Comparison of ENCODE assay signal across 8 cellular contexts in genomic region chr11:62025429-62026105, GRCh38. TPM values are rescaled to one million over a fixed set of nuclear protein-coding genes. Genes with fewer than 3 reads are reported as not detected.
DNase-seq lines count a peak whose midpoint lies in the region; ATAC-seq and TF ChIP-seq lines count a peak whose summit lies in the region.

No MANE protein-coding gene starts in this region.

- no peak overlapping the region for H3K56ac ChIP-seq in mesendoderm (ENCODE audit: low read length)

- H3K4me3 Mint-ChIP-seq in chondrocyte (ENCODE audit: unreplicated experiment) = no peak overlapping the region
- H3K4me3 Mint-ChIP-seq in glutamatergic neuron (ENCODE audit: unreplicated experiment) = no peak overlapping the region

- no peak overlapping the region for H3K23ac ChIP-seq in mesendoderm (ENCODE audit: low read length)

- no peaks in the 10 kb centered on the region for H3K27me3 Mint-ChIP-seq in chondrocyte (ENCODE audit: low read depth)
- H3K27me3 Mint-ChIP-seq in glutamatergic neuron (ENCODE audit: unreplicated experiment) = no peaks in the 10 kb centered on the region

- H3K36me3 Mint-ChIP-seq in chondrocyte (ENCODE audit: low read depth) (peaks cover 5% of the 10 kb centered on the region), glutamatergic neuron (ENCODE audit: unreplicated experiment) (peaks cover 5% of the 10 kb centered on the region)

- no peak overlapping the region for H2BK15ac ChIP-seq in mesendoderm (replicated peaks; ENCODE audit: low read depth)

- no peak overlapping the region for H3K18ac ChIP-seq in mesendoderm (ENCODE audit: low read length)

- H3K36me3 ChIP-seq in mesendoderm (ENCODE audit: control insufficient read depth, insufficient read depth, low read length) = no peaks in the 10 kb centered on the region

- H3K79me2 ChIP-seq in mesendoderm (ENCODE audit: control insufficient read depth, insufficient read depth, low read length) = no peaks in the 10 kb centered on the region

- H4K8ac ChIP-seq in mesendoderm (ENCODE audit: low read depth, low read length) = no peak overlapping the region

- no peak overlapping the region for H2BK120ac ChIP-seq in mesendoderm (ENCODE audit: low read depth, low read length)

- H3K79me1 ChIP-seq in mesendoderm (ENCODE audit: low read length) = no peaks in the 10 kb centered on the region

- no peak overlapping the region for H2AK5ac ChIP-seq in mesendoderm (ENCODE audit: low read length)

- no peak overlapping the region for H3K4me3 ChIP-seq in mesendoderm (ENCODE audit: low read length)

- H3K4me2 ChIP-seq in mesendoderm (ENCODE audit: low read length) = no peak overlapping the region

- peaks cover 12% of the 10 kb centered on the region for H3K4me1 Mint-ChIP-seq in chondrocyte (ENCODE audit: low read depth)
- no peaks in the 10 kb centered on the region for H3K4me1 Mint-ChIP-seq in glutamatergic neuron (ENCODE audit: low read depth, unreplicated experiment)

- H3K27ac Mint-ChIP-seq in chondrocyte (ENCODE audit: unreplicated experiment) = peak overlapping the region; percentile 91
- H3K27ac Mint-ChIP-seq in glutamatergic neuron (ENCODE audit: unreplicated experiment) = no peak overlapping the region

- WGBS in mesendoderm (ENCODE audit: extremely low coverage, insufficient coverage, low lambda C conversion rate) = no CpG with 5 or more reads among the region's 13 CpGs

- H3K4ac ChIP-seq in mesendoderm (ENCODE audit: low read depth, low read length) = no peak overlapping the region

- no peaks in the 10 kb centered on the region for H3K4me1 ChIP-seq in mesendoderm (ENCODE audit: control insufficient read depth, low read depth, low read length)

- H3K9me3 Mint-ChIP-seq in chondrocyte (ENCODE audit: low read depth) (peaks cover 9% of the 10 kb centered on the region), glutamatergic neuron (ENCODE audit: unreplicated experiment) (peaks cover 5% of the 10 kb centered on the region)

- ATAC-seq in HG02798 (IDR thresholded peaks at IDR 0.05; ENCODE audit: poor library complexity, unreplicated experiment) = no peak

- H3K9ac ChIP-seq in mesendoderm (ENCODE audit: low read length) = no peak overlapping the region

- no peak overlapping the region for H2BK5ac ChIP-seq in mesendoderm (ENCODE audit: low read length)

- TF ChIP-seq CTCF in chondrocyte (IDR thresholded peaks at IDR 0.05) (no peak), glutamatergic neuron (IDR thresholded peaks at IDR 0.05; ENCODE audit: partially characterized antibody, unreplicated experiment) (no peak)

- H3K27me3 ChIP-seq in mesendoderm (ENCODE audit: insufficient read depth, low read length, poor library complexity) = no peaks in the 10 kb centered on the region

- DNase-seq in GM19238 (ENCODE audit: insufficient read length, low spot score) (peak; percentile 43), HuH-7.5 (ENCODE audit: low spot score) (peak; percentile 83), chondrocyte (ENCODE audit: low spot score) (no peak), mesendoderm (peak; percentile 37), glutamatergic neuron (no peak)
- DNase-seq in activated CD4-positive, CD25-positive, alpha-beta regulatory T cell treated with anti-CD3 and anti-CD28 coated beads, Interleukin-2, amount 50 U/mL, for 72 hours = peak; percentile 47
- DNase-seq in stimulated activated CD8-positive, alpha-beta memory T cell treated with anti-CD3 and anti-CD28 coated beads, Interleukin-4, amount 100 ng/mL, for 4 hours (ENCODE audit: low read depth in 2 of 2, low spot score in 1 of 2) = peak; percentile 19 to 30

- H4K5ac ChIP-seq in mesendoderm (ENCODE audit: low read length) = no peak overlapping the region

- no peak overlapping the region for H3K27ac ChIP-seq in mesendoderm (ENCODE audit: low read depth, low read length)

RNA-seq across cellular contexts. Expression of gene FTH1, which starts 58.1 kb away (rescaled TPM):
- total RNA-seq in chondrocyte (3,793 to 4,450 TPM (median 3,807 TPM) in 3 replicates), glutamatergic neuron (ENCODE audit: unreplicated experiment) (885 TPM)
- 1,625 TPM for polyA plus RNA-seq in mesendoderm (2013, experiment 1 of 2)
- 1,633 TPM for polyA plus RNA-seq in mesendoderm (2013, experiment 2 of 2)

Comparison
In these comparisons a context has a peak if more than half of its experiments do, and no peak if none do; other contexts are left out.
1. DNase-seq: peak in GM19238 (single experiment), HuH-7.5 (single experiment), activated CD4-positive, CD25-positive, alpha-beta regulatory T cell treated with anti-CD3 and anti-CD28 coated beads, Interleukin-2, amount 50 U/mL, for 72 hours (single experiment), mesendoderm (single experiment) and stimulated activated CD8-positive, alpha-beta memory T cell treated with anti-CD3 and anti-CD28 coated beads, Interleukin-4, amount 100 ng/mL, for 4 hours (2 of 2); none in chondrocyte (single experiment) and glutamatergic neuron (single experiment).